In genomic region chr5:117072439-117072838, GRCh38 we compare ENCODE assay signal across 23 cellular contexts.
"Had no signal": no experiment of that assay in that cellular context is flagged by ENCODE, and none has a peak within 500 bp of the region (broad histone marks: within the 10 kb centered on the region; RNA-seq: fewer than 3 reads in every experiment).

No MANE protein-coding gene starts in this region.

- H3K9me3 Mint-ChIP-seq: activated CD4-positive, alpha-beta memory T cell treated with anti-CD3 and anti-CD28 coated beads, Interleukin-2, amount 10 ng/mL, durations not matched to agents 7 days and 5 days had no signal

- H3K4me1 Mint-ChIP-seq: activated CD4-positive, alpha-beta memory T cell treated with anti-CD3 and anti-CD28 coated beads, Interleukin-2, amount 10 ng/mL, durations not matched to agents 7 days and 5 days; activated CD4-positive, alpha-beta T cell treated with anti-CD3 and anti-CD28 coated beads, Interleukin-2, amount 10 ng/mL, durations not matched to agents 7 days and 5 days; activated naive CD4-positive, alpha-beta T cell treated with anti-CD3 and anti-CD28 coated beads, Interleukin-2, amount 50 U/mL, for 24 hours; activated naive CD8-positive, alpha-beta T cell treated with anti-CD3 and anti-CD28 coated beads, Interleukin-2, amount 50 U/mL, for 24 hours; nephron had no signal

- H3K4me3 Mint-ChIP-seq: activated CD4-positive, alpha-beta memory T cell treated with anti-CD3 and anti-CD28 coated beads, Interleukin-2, amount 10 ng/mL, durations not matched to agents 7 days and 5 days; activated CD4-positive, alpha-beta T cell treated with anti-CD3 and anti-CD28 coated beads, Interleukin-2, amount 10 ng/mL, durations not matched to agents 7 days and 5 days; activated naive CD4-positive, alpha-beta T cell treated with anti-CD3 and anti-CD28 coated beads, Interleukin-2, amount 50 U/mL, for 24 hours; activated naive CD8-positive, alpha-beta T cell treated with anti-CD3 and anti-CD28 coated beads, Interleukin-2, amount 50 U/mL, for 24 hours; activated T-cell treated with anti-CD3 and anti-CD28 coated beads, Interleukin-2, amount 50 U/mL, for 24 hours; nephron; stimulated activated naive CD8-positive, alpha-beta T cell treated with anti-CD3 and anti-CD28 coated beads, Interleukin-15, Interleukin-2, amounts not matched to agents 100 ng/mL and 50 ng/mL, for 24 hours had no signal

- H3K27ac Mint-ChIP-seq: activated CD4-positive, alpha-beta memory T cell treated with anti-CD3 and anti-CD28 coated beads, Interleukin-2, amount 10 ng/mL, durations not matched to agents 7 days and 5 days; activated CD4-positive, alpha-beta T cell treated with anti-CD3 and anti-CD28 coated beads, Interleukin-2, amount 10 ng/mL, durations not matched to agents 7 days and 5 days; activated naive CD4-positive, alpha-beta T cell treated with anti-CD3 and anti-CD28 coated beads, Interleukin-2, amount 50 U/mL, for 24 hours; activated naive CD8-positive, alpha-beta T cell treated with anti-CD3 and anti-CD28 coated beads, Interleukin-2, amount 50 U/mL, for 24 hours; activated T-cell treated with anti-CD3 and anti-CD28 coated beads, Interleukin-2, amount 50 U/mL, for 24 hours; activated T-helper 2 cell treated with anti-CD3 and anti-CD28 coated beads, Interferon-gamma antibody, Interleukin-2, Interleukin-4, amounts not matched to agents 10 μg/mL and 5 μg/mL and 100 μg/mL, durations not matched to agents 14 hours and 24 hours and 36 hours; nephron; progenitor cell of endocrine pancreas; stimulated activated naive CD8-positive, alpha-beta T cell treated with anti-CD3 and anti-CD28 coated beads, Interleukin-15, Interleukin-2, amounts not matched to agents 100 ng/mL and 50 ng/mL, for 24 hours had no signal

- H3K27me3 Mint-ChIP-seq: activated CD4-positive, alpha-beta memory T cell treated with anti-CD3 and anti-CD28 coated beads, Interleukin-2, amount 10 ng/mL, durations not matched to agents 7 days and 5 days; activated CD4-positive, alpha-beta T cell treated with anti-CD3 and anti-CD28 coated beads, Interleukin-2, amount 10 ng/mL, durations not matched to agents 7 days and 5 days; activated naive CD4-positive, alpha-beta T cell treated with anti-CD3 and anti-CD28 coated beads, Interleukin-2, amount 50 U/mL, for 24 hours; activated naive CD8-positive, alpha-beta T cell treated with anti-CD3 and anti-CD28 coated beads, Interleukin-2, amount 50 U/mL, for 24 hours; activated T-cell treated with anti-CD3 and anti-CD28 coated beads, Interleukin-2, amount 50 U/mL, for 24 hours; progenitor cell of endocrine pancreas; stimulated activated naive CD8-positive, alpha-beta T cell treated with anti-CD3 and anti-CD28 coated beads, Interleukin-15, Interleukin-2, amounts not matched to agents 100 ng/mL and 50 ng/mL, for 24 hours had no signal

- H3K36me3 Mint-ChIP-seq: activated naive CD4-positive, alpha-beta T cell treated with anti-CD3 and anti-CD28 coated beads, Interleukin-2, amount 50 U/mL, for 24 hours had no signal

- ATAC-seq: activated naive CD8-positive, alpha-beta T cell treated with anti-CD3 and anti-CD28 coated beads, Interleukin-2, amount 50 U/mL, for 24 hours; esophagus mucosa; heart right ventricle; left cardiac atrium; left ventricle myocardium superior; right lobe of liver; upper lobe of right lung had no signal

- DNase-seq: activated CD4-positive, alpha-beta memory T cell treated with anti-CD3 and anti-CD28 coated beads, Interleukin-2, amount 10 ng/mL, durations not matched to agents 7 days and 5 days; activated CD4-positive, alpha-beta T cell treated with anti-CD3 and anti-CD28 coated beads for 1 hour; activated CD4-positive, alpha-beta T cell treated with anti-CD3 and anti-CD28 coated beads, Interleukin-2, amount 10 ng/mL, durations not matched to agents 7 days and 5 days; activated CD8-positive, alpha-beta memory T cell treated with anti-CD3 and anti-CD28 coated beads, Interleukin-2, amount 50 U/mL, for 48 hours; activated naive CD8-positive, alpha-beta T cell treated with anti-CD3 and anti-CD28 coated beads, Interleukin-2, amount 50 U/mL, for 24 hours; activated T-cell treated with anti-CD3 and anti-CD28 coated beads, Interleukin-2, amount 50 U/mL, for 24 hours; amygdala; central memory CD4-positive, alpha-beta T cell; foreskin fibroblast; heart right ventricle; left cardiac atrium; left ventricle myocardium superior; ovary; right lobe of liver; stimulated activated CD4-positive, alpha-beta T cell treated with anti-CD3 and anti-CD28 coated beads, Interleukin-2, amount 100 ng/mL, for 48 hours; T-helper 2 cell; upper lobe of right lung had no signal
